ENCODE assay signal across 2 cellular contexts in the genomic region with DNA sequence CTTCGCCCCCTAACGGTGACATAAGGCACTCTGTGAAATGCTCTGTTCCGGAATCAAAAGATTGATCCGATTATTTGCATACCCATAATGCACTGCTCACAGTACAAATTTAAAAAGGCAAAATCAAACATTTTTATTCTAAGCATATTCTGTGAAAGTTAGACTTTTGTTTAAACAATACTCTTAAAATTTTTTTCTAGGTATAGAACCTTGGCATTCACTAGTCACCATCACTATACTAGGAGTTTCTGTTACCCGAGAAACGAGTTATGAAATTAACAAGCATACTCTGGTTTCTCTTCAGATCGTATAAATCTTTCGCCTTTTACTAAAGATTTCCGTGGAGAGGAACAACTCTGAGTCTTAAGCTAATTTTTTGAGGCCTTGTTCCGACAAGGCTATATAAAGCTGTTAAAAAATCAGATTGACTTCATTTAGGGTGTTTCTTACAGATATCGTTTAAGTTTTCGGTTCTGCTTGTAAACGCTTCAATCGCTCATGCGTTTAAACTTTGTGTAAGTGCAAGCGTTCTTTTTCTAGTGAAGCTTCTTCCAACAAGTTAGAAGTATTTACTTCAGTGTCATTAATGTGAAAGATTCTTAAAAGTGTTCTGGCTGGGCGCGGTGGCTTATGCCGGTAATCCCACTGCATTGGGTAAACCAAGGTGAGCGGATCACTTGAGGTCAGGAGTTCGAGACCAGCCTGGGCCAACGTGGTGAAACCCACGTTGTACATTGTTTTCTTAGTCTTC.
TF ChIP-seq lines count a peak whose summit lies in the region.

Gene RNU5B-1 (plus strand): TSS at position 285 of the 751 bp plus-strand sequence.

TF ChIP-seq in Ishikawa, 13 proteins besides CTCF, POLR2A, EP300 and RAD21:
- TF ChIP-seq, protein P1, sequence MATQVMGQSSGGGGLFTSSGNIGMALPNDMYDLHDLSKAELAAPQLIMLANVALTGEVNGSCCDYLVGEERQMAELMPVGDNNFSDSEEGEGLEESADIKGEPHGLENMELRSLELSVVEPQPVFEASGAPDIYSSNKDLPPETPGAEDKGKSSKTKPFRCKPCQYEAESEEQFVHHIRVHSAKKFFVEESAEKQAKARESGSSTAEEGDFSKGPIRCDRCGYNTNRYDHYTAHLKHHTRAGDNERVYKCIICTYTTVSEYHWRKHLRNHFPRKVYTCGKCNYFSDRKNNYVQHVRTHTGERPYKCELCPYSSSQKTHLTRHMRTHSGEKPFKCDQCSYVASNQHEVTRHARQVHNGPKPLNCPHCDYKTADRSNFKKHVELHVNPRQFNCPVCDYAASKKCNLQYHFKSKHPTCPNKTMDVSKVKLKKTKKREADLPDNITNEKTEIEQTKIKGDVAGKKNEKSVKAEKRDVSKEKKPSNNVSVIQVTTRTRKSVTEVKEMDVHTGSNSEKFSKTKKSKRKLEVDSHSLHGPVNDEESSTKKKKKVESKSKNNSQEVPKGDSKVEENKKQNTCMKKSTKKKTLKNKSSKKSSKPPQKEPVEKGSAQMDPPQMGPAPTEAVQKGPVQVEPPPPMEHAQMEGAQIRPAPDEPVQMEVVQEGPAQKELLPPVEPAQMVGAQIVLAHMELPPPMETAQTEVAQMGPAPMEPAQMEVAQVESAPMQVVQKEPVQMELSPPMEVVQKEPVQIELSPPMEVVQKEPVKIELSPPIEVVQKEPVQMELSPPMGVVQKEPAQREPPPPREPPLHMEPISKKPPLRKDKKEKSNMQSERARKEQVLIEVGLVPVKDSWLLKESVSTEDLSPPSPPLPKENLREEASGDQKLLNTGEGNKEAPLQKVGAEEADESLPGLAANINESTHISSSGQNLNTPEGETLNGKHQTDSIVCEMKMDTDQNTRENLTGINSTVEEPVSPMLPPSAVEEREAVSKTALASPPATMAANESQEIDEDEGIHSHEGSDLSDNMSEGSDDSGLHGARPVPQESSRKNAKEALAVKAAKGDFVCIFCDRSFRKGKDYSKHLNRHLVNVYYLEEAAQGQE (IDR thresholded peaks at IDR 0.05; ENCODE audit: low read depth): no peak; the same call in 1 of the 2 replicates
- TF ChIP-seq MAX (IDR thresholded peaks at IDR 0.05): peak; percentile 84
- no peak for TF ChIP-seq ZBTB7A (IDR thresholded peaks at IDR 0.05; ENCODE audit: low read depth)
- peak; percentile 7; the same call in 1 of the 2 replicates for TF ChIP-seq EGR1 (IDR thresholded peaks at IDR 0.05)
- TF ChIP-seq, protein P2, sequence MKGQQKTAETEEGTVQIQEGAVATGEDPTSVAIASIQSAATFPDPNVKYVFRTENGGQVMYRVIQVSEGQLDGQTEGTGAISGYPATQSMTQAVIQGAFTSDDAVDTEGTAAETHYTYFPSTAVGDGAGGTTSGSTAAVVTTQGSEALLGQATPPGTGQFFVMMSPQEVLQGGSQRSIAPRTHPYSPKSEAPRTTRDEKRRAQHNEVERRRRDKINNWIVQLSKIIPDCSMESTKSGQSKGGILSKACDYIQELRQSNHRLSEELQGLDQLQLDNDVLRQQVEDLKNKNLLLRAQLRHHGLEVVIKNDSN (IDR thresholded peaks at IDR 0.05): no peak; the same call in 1 of the 2 replicates
- peak; percentile 38; the same call in 1 of the 2 replicates for TF ChIP-seq NFIC (IDR thresholded peaks at IDR 0.05)
- peak; percentile 89 for TF ChIP-seq TCF12 (IDR thresholded peaks at IDR 0.05; ENCODE audit: low read depth)
- peak; percentile 72 for TF ChIP-seq YY1 (IDR thresholded peaks at IDR 0.05; ENCODE audit: low read depth)
- TF ChIP-seq FOXM1 (IDR thresholded peaks at IDR 0.05; ENCODE audit: borderline replicate concordance, low read depth): peak; percentile 70; the same call in 1 of the 2 replicates
- 0 out of 2 replicates have a peak, but pooled peaks have one; percentile 15 for TF ChIP-seq CREB1 (IDR thresholded peaks at IDR 0.05; ENCODE audit: low read depth)
- TF ChIP-seq CEBPB (IDR thresholded peaks at IDR 0.05): peak; percentile 54

TF ChIP-seq in PFSK-1, 5 proteins besides CTCF, POLR2A, EP300 and RAD21 (continued from another document):
- TF ChIP-seq, protein P1 (IDR thresholded peaks at IDR 0.05; ENCODE audit: insufficient read depth in 1 of 2, low read depth in 2 of 2, low read length in 2 of 2): 0 out of 4 replicates have a peak, but pooled peaks of 1 of the 2 experiments have one; percentile 19
- TF ChIP-seq SIN3A (IDR thresholded peaks at IDR 0.05; ENCODE audit: borderline replicate concordance, insufficient read depth, low read length): peak; percentile 99
